20 cellular contexts compared by ENCODE assay signal in the genomic region with DNA sequence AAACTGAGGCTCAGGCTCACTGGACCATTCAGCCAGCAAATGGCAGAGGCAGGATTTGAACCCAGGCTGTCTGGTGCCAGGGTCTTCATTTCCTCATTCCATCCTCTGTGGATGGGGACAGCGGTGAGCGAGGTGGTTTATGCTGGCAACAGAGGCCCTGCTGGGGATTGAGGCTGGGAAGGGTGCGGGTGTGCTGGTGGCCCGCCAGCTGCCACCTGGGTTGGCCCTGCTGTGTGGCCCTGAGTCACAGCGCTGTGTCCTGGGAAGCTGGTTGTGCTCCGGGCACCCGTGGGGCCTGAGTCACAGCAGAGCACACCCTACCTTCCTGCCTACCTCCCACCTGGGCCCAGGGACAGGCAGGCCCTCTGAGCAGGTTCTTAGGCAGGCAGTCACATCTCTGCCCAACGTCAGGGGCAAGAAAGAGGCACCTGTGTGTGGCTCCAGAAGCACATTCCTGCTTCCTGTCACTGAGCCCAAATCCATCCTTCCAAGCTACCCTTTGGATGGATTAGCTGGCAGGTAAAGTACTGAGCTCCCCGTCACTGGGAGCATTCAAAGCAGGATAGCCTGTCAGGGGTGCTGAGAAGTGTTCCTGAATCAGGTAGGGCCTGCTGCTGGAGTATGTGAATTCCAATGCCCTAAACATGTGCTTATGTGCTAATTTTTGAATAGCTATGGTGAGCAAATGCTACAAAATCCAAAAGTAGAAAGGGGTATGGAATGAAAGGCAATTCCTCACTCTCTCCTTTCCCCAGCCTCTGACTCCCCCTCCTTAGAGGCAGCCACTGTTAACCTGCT. TPM values are rescaled to one million over a fixed set of nuclear protein-coding genes. Genes with fewer than 3 reads are reported as not detected.
DNase-seq lines count a peak whose midpoint lies in the region; ATAC-seq and TF ChIP-seq lines count a peak whose summit lies in the region.
"Had no signal": no experiment of that assay in that cellular context is flagged by ENCODE, and none has a peak within 500 bp of the region (broad histone marks: within the 10 kb centered on the region; RNA-seq: fewer than 3 reads in every experiment).

No MANE protein-coding gene starts in this region.

- H3K4me3 Mint-ChIP-seq in HFFc6 = no peak overlapping the region
- no peak overlapping the region for H3K4me3 Mint-ChIP-seq in activated T-cell treated with anti-CD3 and anti-CD28 coated beads, Interleukin-2, amount 50 U/mL, for 24 hours
- H3K4me3 Mint-ChIP-seq: activated naive CD4-positive, alpha-beta T cell treated with anti-CD3 and anti-CD28 coated beads for 36 hours; IgD-negative memory B cell had no signal

- H3K9me3 Mint-ChIP-seq in HFFc6 = no peaks in the 10 kb centered on the region
- H3K9me3 Mint-ChIP-seq in activated T-cell treated with anti-CD3 and anti-CD28 coated beads, Interleukin-2, amount 50 U/mL, for 24 hours = no peaks in the 10 kb centered on the region
- H3K9me3 Mint-ChIP-seq: activated naive CD4-positive, alpha-beta T cell treated with anti-CD3 and anti-CD28 coated beads for 36 hours had no signal

- 51% methylated on average over 5 of the region's 9 CpGs; no CpG with 5 or more reads in 1 of the 2 donors for WGBS in esophagus squamous epithelium, 2 donors

- ATAC-seq in HG02759 (IDR thresholded peaks at IDR 0.05; ENCODE audit: unreplicated experiment) = no peak
- no peak for ATAC-seq in GM18858 (IDR thresholded peaks at IDR 0.05; ENCODE audit: unreplicated experiment)

- H3K4me3 ChIP-seq in adipocyte (ENCODE audit: low read length) (no peak overlapping the region), esophagus squamous epithelium (no peak overlapping the region), skin epidermis (no peak overlapping the region)
- H3K4me3 ChIP-seq: BLaER1 treated with 17β-estradiol and CSF1 and Interleukin-3, amounts not matched to agents 10 nM and 100 nM; HAP-1 had no signal

- H3K9ac ChIP-seq in adipocyte (ENCODE audit: low read length) = peak overlapping the region; percentile 71
- H3K9ac ChIP-seq: BLaER1 treated with 17β-estradiol and CSF1 and Interleukin-3, amounts not matched to agents 10 nM and 100 nM had no signal

- H3K36me3 ChIP-seq in adipocyte (ENCODE audit: control insufficient read depth, insufficient read depth, low read length, severe bottlenecking) (no peaks in the 10 kb centered on the region), esophagus squamous epithelium (no peaks in the 10 kb centered on the region)
- H3K36me3 ChIP-seq: BLaER1 treated with 17β-estradiol and CSF1 and Interleukin-3, amounts not matched to agents 10 nM and 100 nM; HAP-1 had no signal

- DNase-seq in HFFc6 (no peak), adipocyte (ENCODE audit: low read depth) (no peak), esophagus squamous epithelium (lab: John Stamatoyannopoulos, UW) (no peak), ureter (ENCODE audit: low spot score) (no peak)
- DNase-seq in activated T-cell treated with anti-CD3 and anti-CD28 coated beads, Interleukin-2, amount 50 U/mL, for 24 hours = no peak
- DNase-seq: activated naive CD4-positive, alpha-beta T cell treated with anti-CD3 and anti-CD28 coated beads for 36 hours; cerebellar nuclear complex; effector CD4-positive, alpha-beta T cell; NCI-H1694; NCI-H2227 treated with DMSO at 0.1 percent for 48 hours; NCI-H748 treated with DMSO at 0.1 percent for 48 hours; retina had no signal

- no peaks in the 10 kb centered on the region for H3K36me3 Mint-ChIP-seq in HFFc6 (ENCODE audit: low read depth)
- no peaks in the 10 kb centered on the region for H3K36me3 Mint-ChIP-seq in activated T-cell treated with anti-CD3 and anti-CD28 coated beads, Interleukin-2, amount 50 U/mL, for 24 hours (ENCODE audit: low read depth)
- H3K36me3 Mint-ChIP-seq: IgD-negative memory B cell had no signal

- H3K4me1 Mint-ChIP-seq in HFFc6 (ENCODE audit: low read depth) = peaks cover 61% of the 10 kb centered on the region
- H3K4me1 Mint-ChIP-seq in activated T-cell treated with anti-CD3 and anti-CD28 coated beads, Interleukin-2, amount 50 U/mL, for 24 hours (ENCODE audit: low read depth) = no peaks in the 10 kb centered on the region
- H3K4me1 Mint-ChIP-seq: IgD-negative memory B cell had no signal

- peak overlapping the region; percentile 86 for H3K27ac Mint-ChIP-seq in HFFc6
- no peak overlapping the region for H3K27ac Mint-ChIP-seq in activated T-cell treated with anti-CD3 and anti-CD28 coated beads, Interleukin-2, amount 50 U/mL, for 24 hours
- H3K27ac Mint-ChIP-seq: activated naive CD4-positive, alpha-beta T cell treated with anti-CD3 and anti-CD28 coated beads for 36 hours had no signal

- peaks cover 36% of the 10 kb centered on the region for H3K4me1 ChIP-seq in adipocyte (ENCODE audit: control insufficient read depth, insufficient read depth, low read length)
- H3K4me1 ChIP-seq in esophagus squamous epithelium = peaks cover 27 to 74% (median 47%) of the 10 kb centered on the region in 3 donors
- H3K4me1 ChIP-seq: HAP-1 had no signal

- H3K9me3 ChIP-seq in adipocyte (ENCODE audit: control insufficient read depth, low read length) (peaks cover under 1% of the 10 kb centered on the region), esophagus squamous epithelium (no peaks in the 10 kb centered on the region)
- H3K9me3 ChIP-seq: BLaER1 treated with 17β-estradiol and CSF1 and Interleukin-3, amounts not matched to agents 10 nM and 100 nM; HAP-1 had no signal

- H3K27ac ChIP-seq in esophagus squamous epithelium (peak overlapping the region; percentile 77 to 85 (median 80)), skin epidermis (peak overlapping the region in 20 of 21 experiments; percentile 20 to 91 (median 82))
- H3K27ac ChIP-seq: BLaER1 treated with 17β-estradiol and CSF1 and Interleukin-3, amounts not matched to agents 10 nM and 100 nM; HL-60; VCaP had no signal

- TF ChIP-seq CTCF in HFFc6 (IDR thresholded peaks at IDR 0.05) (no peak), esophagus squamous epithelium (IDR thresholded peaks at IDR 0.05) (no peak)

- H3K27me3 Mint-ChIP-seq in HFFc6 (ENCODE audit: insufficient read depth) = peaks cover 3% of the 10 kb centered on the region
- H3K27me3 Mint-ChIP-seq in activated T-cell treated with anti-CD3 and anti-CD28 coated beads, Interleukin-2, amount 50 U/mL, for 24 hours = no peaks in the 10 kb centered on the region

- H3K27me3 ChIP-seq in adipocyte (replicated peaks; ENCODE audit: control insufficient read depth, insufficient read depth, low read length) = no peaks in the 10 kb centered on the region
- no peaks in the 10 kb centered on the region for H3K27me3 ChIP-seq in esophagus squamous epithelium
- H3K27me3 ChIP-seq: BLaER1 treated with 17β-estradiol and CSF1 and Interleukin-3, amounts not matched to agents 10 nM and 100 nM had no signal

- TF ChIP-seq POLR2A in esophagus squamous epithelium (IDR thresholded peaks at IDR 0.05) = no peak

- intact Hi-C loops in esophagus squamous epithelium (cut with DNase I) = no loop called here

RNA-seq across cellular contexts. Expression of a gene that starts 53.9 kb away (rescaled TPM):
- total RNA-seq in HFFc6 (2021; fragmentation: NEBNext Ultra II Directional; extraction: Animal tissue kit (Norgen Biotek cat#: 25700)) = 10 to 100 TPM; 57.9 to 62.8 (median 59.8) TPM
- total RNA-seq in esophagus squamous epithelium (10 to 100 TPM; 31.3 to 46.5 (median 38.2) TPM), ureter (59.3 TPM)
